Comparison of ENCODE assay signal across 24 cellular contexts in genomic region chr7:7349156-7349555, GRCh38.
"Had no signal": no experiment of that assay in that cellular context is flagged by ENCODE, and none has a peak within 500 bp of the region (broad histone marks: within the 10 kb centered on the region; RNA-seq: fewer than 3 reads in every experiment).

No MANE protein-coding gene starts in this region.

- H3K36me3 Mint-ChIP-seq: mesothelial cell of epicardium had no signal

- H3K4me3 ChIP-seq: colonic mucosa, esophagus squamous epithelium, gastrocnemius medialis, heart right ventricle, left lung, lower lobe of right lung, mucosa of descending colon had no signal

- H3K4me1 ChIP-seq: colonic mucosa, gastrocnemius medialis, heart right ventricle, left lung, lower lobe of right lung had no signal

- H3K27ac ChIP-seq: colonic mucosa, epithelial cell of prostate, esophagus squamous epithelium, gastrocnemius medialis, heart right ventricle, left lung, lower lobe of right lung had no signal

- H3K9me3 ChIP-seq: colonic mucosa, esophagus squamous epithelium, gastrocnemius medialis, heart right ventricle, left lung, lower lobe of right lung, mucosa of descending colon had no signal

- H3K27ac Mint-ChIP-seq: dendritic cell treated with granulocyte-macrophage colony-stimulating factor and Interleukin-4, amounts not matched to agents 40 ng/mL and 50 ng/mL, for 4 days; effector memory CD8-positive, alpha-beta T cell; endodermal cell; mesothelial cell of epicardium had no signal

- H3K9me3 Mint-ChIP-seq: dendritic cell treated with granulocyte-macrophage colony-stimulating factor and Interleukin-4, amounts not matched to agents 40 ng/mL and 50 ng/mL, for 4 days; effector memory CD8-positive, alpha-beta T cell; mesothelial cell of epicardium had no signal

- ATAC-seq: effector memory CD8-positive, alpha-beta T cell; esophagus mucosa; gastrocnemius medialis; heart right ventricle; left cardiac atrium; left lung; left ventricle myocardium superior; lower lobe of right lung; mucosa of descending colon had no signal

- H3K27me3 ChIP-seq: colonic mucosa, esophagus squamous epithelium, gastrocnemius medialis, left lung had no signal

- H3K36me3 ChIP-seq: colonic mucosa, esophagus squamous epithelium, gastrocnemius medialis, heart right ventricle, left lung, lower lobe of right lung had no signal

- DNase-seq: colonic mucosa; cortex of kidney; effector CD8-positive, alpha-beta T cell; effector memory CD8-positive, alpha-beta T cell; endodermal cell; erythroblast; esophagus squamous epithelium; foreskin fibroblast; foreskin melanocyte; gastrocnemius medialis; glutamatergic neuron; head of caudate nucleus; heart right ventricle; hippocampal formation; left cardiac atrium; left lung; left ventricle myocardium superior; lower lobe of right lung; mesenchymal stem cell; mucosa of descending colon had no signal

- H3K4me3 Mint-ChIP-seq: dendritic cell treated with granulocyte-macrophage colony-stimulating factor and Interleukin-4, amounts not matched to agents 40 ng/mL and 50 ng/mL, for 4 days; effector memory CD8-positive, alpha-beta T cell; endodermal cell; mesothelial cell of epicardium had no signal
